Comparison of ENCODE assay signal across 1 cellular context in the genomic region with DNA sequence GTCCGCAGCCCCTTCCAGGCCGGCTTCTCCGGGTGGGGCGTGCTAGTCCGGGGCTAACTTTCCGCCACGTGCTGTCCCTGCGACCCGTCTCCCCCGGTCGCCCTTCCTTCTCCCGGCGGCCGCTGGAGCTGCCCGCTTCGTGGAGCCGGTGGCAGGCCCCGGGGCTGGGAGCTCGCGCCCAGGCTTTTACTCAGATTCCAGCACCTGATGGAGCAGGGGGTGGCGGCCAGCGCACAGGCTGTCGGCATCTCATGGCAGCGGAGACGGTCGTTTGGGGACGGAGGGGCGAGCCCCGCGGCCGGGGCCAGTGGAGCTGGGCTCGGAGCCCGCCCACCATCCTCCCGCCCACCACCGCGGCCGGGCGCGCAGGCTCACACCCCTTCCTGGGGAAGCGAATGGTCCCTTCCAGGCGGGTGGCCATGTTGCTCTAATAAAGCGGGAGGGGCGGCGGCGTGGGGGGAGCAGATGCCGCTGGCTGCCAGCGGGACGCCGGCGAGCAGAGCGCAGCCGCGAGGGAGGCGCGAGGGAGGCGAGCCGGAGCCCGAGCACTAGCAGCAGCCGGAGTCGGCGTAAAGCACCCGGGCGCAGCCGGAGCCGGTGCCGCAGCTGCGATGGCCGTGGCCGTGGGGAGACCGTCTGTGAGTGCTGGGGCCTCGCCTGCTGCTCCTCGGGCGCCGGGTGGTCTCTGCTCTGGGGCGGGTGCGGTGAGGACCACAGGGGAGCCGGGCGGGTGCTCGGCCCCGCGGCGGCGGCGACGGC.
TF ChIP-seq lines count a peak whose summit lies in the region.

A gene (plus strand): TSS at position 460 of the 759 bp plus-strand sequence. CDS start 152 bp downstream, at position 612.

TF ChIP-seq in HepG2, 621 proteins besides CTCF, POLR2A, EP300 and RAD21 (continued from another document and continues in another):
- TF ChIP-seq MXI1 (IDR thresholded peaks at IDR 0.05; ENCODE audit: borderline replicate concordance, low read depth, low read length) = peak; percentile 12; the same call in 2 of the 3 replicates
- no peak for TF ChIP-seq ZNF598 (CRISPR knock-in tag; IDR thresholded peaks at IDR 0.05; ENCODE audit: borderline replicate concordance)
- TF ChIP-seq MAFF (IDR thresholded peaks at IDR 0.05; ENCODE audit: low read depth, low read length) = no peak
- no peak for TF ChIP-seq ZNF615 (CRISPR knock-in tag; IDR thresholded peaks at IDR 0.05; ENCODE audit: borderline replicate concordance)
- TF ChIP-seq, protein P1, sequence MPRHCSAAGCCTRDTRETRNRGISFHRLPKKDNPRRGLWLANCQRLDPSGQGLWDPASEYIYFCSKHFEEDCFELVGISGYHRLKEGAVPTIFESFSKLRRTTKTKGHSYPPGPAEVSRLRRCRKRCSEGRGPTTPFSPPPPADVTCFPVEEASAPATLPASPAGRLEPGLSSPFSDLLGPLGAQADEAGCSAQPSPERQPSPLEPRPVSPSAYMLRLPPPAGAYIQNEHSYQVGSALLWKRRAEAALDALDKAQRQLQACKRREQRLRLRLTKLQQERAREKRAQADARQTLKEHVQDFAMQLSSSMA (CRISPR knock-in tag; IDR thresholded peaks at IDR 0.05) = no peak
- no peak for TF ChIP-seq ZNF550 (CRISPR knock-in tag; IDR thresholded peaks at IDR 0.05; ENCODE audit: borderline replicate concordance)
- no peak for TF ChIP-seq NFE2L2 (IDR thresholded peaks at IDR 0.05; ENCODE audit: low read length)
- no peak for TF ChIP-seq TOE1 (CRISPR knock-in tag; IDR thresholded peaks at IDR 0.05)
- TF ChIP-seq SP5 (CRISPR knock-in tag; IDR thresholded peaks at IDR 0.05; ENCODE audit: borderline replicate concordance, low read depth) = peak; percentile 72
- TF ChIP-seq, protein P2, sequence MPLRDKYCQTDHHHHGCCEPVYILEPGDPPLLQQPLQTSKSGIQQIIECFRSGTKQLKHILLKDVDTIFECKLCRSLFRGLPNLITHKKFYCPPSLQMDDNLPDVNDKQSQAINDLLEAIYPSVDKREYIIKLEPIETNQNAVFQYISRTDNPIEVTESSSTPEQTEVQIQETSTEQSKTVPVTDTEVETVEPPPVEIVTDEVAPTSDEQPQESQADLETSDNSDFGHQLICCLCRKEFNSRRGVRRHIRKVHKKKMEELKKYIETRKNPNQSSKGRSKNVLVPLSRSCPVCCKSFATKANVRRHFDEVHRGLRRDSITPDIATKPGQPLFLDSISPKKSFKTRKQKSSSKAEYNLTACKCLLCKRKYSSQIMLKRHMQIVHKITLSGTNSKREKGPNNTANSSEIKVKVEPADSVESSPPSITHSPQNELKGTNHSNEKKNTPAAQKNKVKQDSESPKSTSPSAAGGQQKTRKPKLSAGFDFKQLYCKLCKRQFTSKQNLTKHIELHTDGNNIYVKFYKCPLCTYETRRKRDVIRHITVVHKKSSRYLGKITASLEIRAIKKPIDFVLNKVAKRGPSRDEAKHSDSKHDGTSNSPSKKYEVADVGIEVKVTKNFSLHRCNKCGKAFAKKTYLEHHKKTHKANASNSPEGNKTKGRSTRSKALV (CRISPR knock-in tag; IDR thresholded peaks at IDR 0.05) = peak; percentile 61
- TF ChIP-seq, protein P3, sequence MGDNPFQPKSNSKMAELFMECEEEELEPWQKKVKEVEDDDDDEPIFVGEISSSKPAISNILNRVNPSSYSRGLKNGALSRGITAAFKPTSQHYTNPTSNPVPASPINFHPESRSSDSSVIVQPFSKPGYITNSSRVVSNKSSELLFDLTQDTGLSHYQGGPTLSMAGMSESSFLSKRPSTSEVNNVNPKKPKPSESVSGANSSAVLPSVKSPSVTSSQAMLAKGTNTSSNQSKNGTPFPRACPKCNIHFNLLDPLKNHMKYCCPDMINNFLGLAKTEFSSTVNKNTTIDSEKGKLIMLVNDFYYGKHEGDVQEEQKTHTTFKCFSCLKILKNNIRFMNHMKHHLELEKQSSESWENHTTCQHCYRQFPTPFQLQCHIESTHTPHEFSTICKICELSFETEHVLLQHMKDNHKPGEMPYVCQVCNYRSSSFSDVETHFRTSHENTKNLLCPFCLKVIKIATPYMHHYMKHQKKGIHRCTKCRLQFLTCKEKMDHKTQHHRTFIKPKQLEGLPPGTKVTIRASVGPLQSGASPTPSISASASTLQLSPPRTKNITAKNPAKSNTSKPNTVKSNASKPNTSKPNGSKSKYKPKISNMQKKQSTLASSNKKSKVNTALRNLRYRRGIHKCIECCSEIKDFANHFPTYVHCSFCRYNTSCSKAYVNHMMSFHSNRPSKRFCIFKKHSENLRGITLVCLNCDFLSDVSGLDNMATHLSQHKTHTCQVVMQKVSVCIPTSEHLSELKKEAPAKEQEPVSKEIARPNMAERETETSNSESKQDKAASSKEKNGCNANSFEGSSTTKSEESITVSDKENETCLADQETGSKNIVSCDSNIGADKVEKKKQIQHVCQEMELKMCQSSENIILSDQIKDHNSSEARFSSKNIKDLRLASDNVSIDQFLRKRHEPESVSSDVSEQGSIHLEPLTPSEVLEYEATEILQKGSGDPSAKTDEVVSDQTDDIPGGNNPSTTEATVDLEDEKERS (CRISPR knock-in tag; IDR thresholded peaks at IDR 0.05) = no peak; the same call in none of the 2 replicates
- TF ChIP-seq, protein P4, sequence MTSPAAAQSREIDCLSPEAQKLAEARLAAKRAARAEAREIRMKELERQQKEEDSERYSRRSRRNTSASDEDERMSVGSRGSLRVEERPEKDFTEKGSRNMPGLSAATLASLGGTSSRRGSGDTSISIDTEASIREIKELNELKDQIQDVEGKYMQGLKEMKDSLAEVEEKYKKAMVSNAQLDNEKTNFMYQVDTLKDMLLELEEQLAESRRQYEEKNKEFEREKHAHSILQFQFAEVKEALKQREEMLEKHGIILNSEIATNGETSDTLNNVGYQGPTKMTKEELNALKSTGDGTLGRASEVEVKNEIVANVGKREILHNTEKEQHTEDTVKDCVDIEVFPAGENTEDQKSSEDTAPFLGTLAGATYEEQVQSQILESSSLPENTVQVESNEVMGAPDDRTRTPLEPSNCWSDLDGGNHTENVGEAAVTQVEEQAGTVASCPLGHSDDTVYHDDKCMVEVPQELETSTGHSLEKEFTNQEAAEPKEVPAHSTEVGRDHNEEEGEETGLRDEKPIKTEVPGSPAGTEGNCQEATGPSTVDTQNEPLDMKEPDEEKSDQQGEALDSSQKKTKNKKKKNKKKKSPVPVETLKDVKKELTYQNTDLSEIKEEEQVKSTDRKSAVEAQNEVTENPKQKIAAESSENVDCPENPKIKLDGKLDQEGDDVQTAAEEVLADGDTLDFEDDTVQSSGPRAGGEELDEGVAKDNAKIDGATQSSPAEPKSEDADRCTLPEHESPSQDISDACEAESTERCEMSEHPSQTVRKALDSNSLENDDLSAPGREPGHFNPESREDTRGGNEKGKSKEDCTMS (CRISPR knock-in tag; conservative IDR thresholded peaks at IDR 0.05) = no peak
- TF ChIP-seq ZNF841 (CRISPR knock-in tag; IDR thresholded peaks at IDR 0.05; ENCODE audit: borderline replicate concordance) = peak; percentile 59; the same call in 1 of the 2 replicates
- no peak for TF ChIP-seq ZNF180 (CRISPR knock-in tag; IDR thresholded peaks at IDR 0.05; ENCODE audit: borderline replicate concordance, low read depth)
- TF ChIP-seq, protein P5, sequence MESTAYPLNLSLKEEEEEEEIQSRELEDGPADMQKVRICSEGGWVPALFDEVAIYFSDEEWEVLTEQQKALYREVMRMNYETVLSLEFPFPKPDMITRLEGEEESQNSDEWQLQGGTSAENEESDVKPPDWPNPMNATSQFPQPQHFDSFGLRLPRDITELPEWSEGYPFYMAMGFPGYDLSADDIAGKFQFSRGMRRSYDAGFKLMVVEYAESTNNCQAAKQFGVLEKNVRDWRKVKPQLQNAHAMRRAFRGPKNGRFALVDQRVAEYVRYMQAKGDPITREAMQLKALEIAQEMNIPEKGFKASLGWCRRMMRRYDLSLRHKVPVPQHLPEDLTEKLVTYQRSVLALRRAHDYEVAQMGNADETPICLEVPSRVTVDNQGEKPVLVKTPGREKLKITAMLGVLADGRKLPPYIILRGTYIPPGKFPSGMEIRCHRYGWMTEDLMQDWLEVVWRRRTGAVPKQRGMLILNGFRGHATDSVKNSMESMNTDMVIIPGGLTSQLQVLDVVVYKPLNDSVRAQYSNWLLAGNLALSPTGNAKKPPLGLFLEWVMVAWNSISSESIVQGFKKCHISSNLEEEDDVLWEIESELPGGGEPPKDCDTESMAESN (CRISPR knock-in tag; conservative IDR thresholded peaks at IDR 0.05) = peak; percentile 71; the same call in 1 of the 2 replicates
- TF ChIP-seq GATAD2A (CRISPR knock-in tag; IDR thresholded peaks at IDR 0.05) = peak; percentile 10; the same call in 1 of the 2 replicates
- TF ChIP-seq, protein P6, sequence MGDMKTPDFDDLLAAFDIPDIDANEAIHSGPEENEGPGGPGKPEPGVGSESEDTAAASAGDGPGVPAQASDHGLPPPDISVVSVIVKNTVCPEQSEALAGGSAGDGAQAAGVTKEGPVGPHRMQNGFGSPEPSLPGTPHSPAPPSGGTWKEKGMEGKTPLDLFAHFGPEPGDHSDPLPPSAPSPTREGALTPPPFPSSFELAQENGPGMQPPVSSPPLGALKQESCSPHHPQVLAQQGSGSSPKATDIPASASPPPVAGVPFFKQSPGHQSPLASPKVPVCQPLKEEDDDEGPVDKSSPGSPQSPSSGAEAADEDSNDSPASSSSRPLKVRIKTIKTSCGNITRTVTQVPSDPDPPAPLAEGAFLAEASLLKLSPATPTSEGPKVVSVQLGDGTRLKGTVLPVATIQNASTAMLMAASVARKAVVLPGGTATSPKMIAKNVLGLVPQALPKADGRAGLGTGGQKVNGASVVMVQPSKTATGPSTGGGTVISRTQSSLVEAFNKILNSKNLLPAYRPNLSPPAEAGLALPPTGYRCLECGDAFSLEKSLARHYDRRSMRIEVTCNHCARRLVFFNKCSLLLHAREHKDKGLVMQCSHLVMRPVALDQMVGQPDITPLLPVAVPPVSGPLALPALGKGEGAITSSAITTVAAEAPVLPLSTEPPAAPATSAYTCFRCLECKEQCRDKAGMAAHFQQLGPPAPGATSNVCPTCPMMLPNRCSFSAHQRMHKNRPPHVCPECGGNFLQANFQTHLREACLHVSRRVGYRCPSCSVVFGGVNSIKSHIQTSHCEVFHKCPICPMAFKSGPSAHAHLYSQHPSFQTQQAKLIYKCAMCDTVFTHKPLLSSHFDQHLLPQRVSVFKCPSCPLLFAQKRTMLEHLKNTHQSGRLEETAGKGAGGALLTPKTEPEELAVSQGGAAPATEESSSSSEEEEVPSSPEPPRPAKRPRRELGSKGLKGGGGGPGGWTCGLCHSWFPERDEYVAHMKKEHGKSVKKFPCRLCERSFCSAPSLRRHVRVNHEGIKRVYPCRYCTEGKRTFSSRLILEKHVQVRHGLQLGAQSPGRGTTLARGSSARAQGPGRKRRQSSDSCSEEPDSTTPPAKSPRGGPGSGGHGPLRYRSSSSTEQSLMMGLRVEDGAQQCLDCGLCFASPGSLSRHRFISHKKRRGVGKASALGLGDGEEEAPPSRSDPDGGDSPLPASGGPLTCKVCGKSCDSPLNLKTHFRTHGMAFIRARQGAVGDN (CRISPR knock-in tag; IDR thresholded peaks at IDR 0.05) = peak; percentile 82
- peak; percentile 34; the same call in 1 of the 2 replicates for TF ChIP-seq NCOA1 (CRISPR knock-in tag; IDR thresholded peaks at IDR 0.05)
- TF ChIP-seq, protein P7, sequence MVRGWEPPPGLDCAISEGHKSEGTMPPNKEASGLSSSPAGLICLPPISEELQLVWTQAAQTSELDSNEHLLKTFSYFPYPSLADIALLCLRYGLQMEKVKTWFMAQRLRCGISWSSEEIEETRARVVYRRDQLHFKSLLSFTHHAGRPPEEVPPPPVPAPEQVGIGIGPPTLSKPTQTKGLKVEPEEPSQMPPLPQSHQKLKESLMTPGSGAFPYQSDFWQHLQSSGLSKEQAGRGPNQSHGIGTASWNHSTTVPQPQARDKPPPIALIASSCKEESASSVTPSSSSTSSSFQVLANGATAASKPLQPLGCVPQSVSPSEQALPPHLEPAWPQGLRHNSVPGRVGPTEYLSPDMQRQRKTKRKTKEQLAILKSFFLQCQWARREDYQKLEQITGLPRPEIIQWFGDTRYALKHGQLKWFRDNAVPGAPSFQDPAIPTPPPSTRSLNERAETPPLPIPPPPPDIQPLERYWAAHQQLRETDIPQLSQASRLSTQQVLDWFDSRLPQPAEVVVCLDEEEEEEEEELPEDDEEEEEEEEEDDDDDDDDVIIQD (CRISPR knock-in tag; IDR thresholded peaks at IDR 0.05; ENCODE audit: low read depth) = peak; percentile 72; the same call in 1 of the 2 replicates
- TF ChIP-seq KLF15 (CRISPR knock-in tag; IDR thresholded peaks at IDR 0.05; ENCODE audit: borderline replicate concordance) = 0 out of 2 replicates have a peak, but pooled peaks have one; percentile 42
- TF ChIP-seq KAT7 (CRISPR knock-in tag; IDR thresholded peaks at IDR 0.05; ENCODE audit: borderline replicate concordance) = peak; percentile 69
- TF ChIP-seq ATF1 (CRISPR knock-in tag; IDR thresholded peaks at IDR 0.05) = no peak
- TF ChIP-seq, protein P8, sequence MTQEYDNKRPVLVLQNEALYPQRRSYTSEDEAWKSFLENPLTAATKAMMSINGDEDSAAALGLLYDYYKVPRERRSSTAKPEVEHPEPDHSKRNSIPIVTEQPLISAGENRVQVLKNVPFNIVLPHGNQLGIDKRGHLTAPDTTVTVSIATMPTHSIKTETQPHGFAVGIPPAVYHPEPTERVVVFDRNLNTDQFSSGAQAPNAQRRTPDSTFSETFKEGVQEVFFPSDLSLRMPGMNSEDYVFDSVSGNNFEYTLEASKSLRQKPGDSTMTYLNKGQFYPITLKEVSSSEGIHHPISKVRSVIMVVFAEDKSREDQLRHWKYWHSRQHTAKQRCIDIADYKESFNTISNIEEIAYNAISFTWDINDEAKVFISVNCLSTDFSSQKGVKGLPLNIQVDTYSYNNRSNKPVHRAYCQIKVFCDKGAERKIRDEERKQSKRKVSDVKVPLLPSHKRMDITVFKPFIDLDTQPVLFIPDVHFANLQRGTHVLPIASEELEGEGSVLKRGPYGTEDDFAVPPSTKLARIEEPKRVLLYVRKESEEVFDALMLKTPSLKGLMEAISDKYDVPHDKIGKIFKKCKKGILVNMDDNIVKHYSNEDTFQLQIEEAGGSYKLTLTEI (CRISPR knock-in tag; conservative IDR thresholded peaks at IDR 0.05) = no peak
- TF ChIP-seq, protein P9, sequence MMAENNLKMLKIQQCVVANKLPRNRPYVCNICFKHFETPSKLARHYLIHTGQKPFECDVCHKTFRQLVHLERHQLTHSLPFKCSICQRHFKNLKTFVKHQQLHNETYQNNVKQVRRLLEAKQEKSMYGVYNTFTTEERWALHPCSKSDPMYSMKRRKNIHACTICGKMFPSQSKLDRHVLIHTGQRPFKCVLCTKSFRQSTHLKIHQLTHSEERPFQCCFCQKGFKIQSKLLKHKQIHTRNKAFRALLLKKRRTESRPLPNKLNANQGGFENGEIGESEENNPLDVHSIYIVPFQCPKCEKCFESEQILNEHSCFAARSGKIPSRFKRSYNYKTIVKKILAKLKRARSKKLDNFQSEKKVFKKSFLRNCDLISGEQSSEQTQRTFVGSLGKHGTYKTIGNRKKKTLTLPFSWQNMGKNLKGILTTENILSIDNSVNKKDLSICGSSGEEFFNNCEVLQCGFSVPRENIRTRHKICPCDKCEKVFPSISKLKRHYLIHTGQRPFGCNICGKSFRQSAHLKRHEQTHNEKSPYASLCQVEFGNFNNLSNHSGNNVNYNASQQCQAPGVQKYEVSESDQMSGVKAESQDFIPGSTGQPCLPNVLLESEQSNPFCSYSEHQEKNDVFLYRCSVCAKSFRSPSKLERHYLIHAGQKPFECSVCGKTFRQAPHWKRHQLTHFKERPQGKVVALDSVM (CRISPR knock-in tag; IDR thresholded peaks at IDR 0.05) = no peak
- TF ChIP-seq MBD4 (IDR thresholded peaks at IDR 0.05; ENCODE audit: borderline replicate concordance, low read length) = no peak
- no peak for TF ChIP-seq ZNF7 (CRISPR knock-in tag; IDR thresholded peaks at IDR 0.05)
- no peak for TF ChIP-seq ADNP (CRISPR knock-in tag; IDR thresholded peaks at IDR 0.05)
- TF ChIP-seq ZNF768 (CRISPR knock-in tag; IDR thresholded peaks at IDR 0.05) = peak; percentile 4; the same call in 1 of the 2 replicates
- no peak for TF ChIP-seq KLF13 (CRISPR knock-in tag; IDR thresholded peaks at IDR 0.05)
